8 cellular contexts compared by ENCODE assay signal in genomic region chr4:10117424-10118354, GRCh38. TPM values are rescaled to one million over a fixed set of nuclear protein-coding genes. Genes with fewer than 3 reads are reported as not detected.
DNase-seq lines count a peak whose midpoint lies in the region; ATAC-seq, FAIRE-seq and TF ChIP-seq lines count a peak whose summit lies in the region.

No MANE protein-coding gene starts in this region.

- no peaks in the 10 kb centered on the region for H3K9me3 Mint-ChIP-seq in activated naive CD4-positive, alpha-beta T cell treated with anti-CD3 and anti-CD28 coated beads, Interleukin-2, amount 10 ng/mL, durations not matched to agents 7 days and 5 days

- H3K4me1 ChIP-seq in Loucy (ENCODE audit: insufficient read depth, low read length, poor library complexity, severe bottlenecking) (peaks cover 76% of the 10 kb centered on the region), gastrocnemius medialis (peaks cover 37 to 40% of the 10 kb centered on the region in 2 donors)

- peaks cover 34% of the 10 kb centered on the region for H4K20me1 ChIP-seq in Loucy (ENCODE audit: insufficient read depth, low read length, poor library complexity, severe bottlenecking)

- no peaks in the 10 kb centered on the region for H3F3A ChIP-seq in Loucy (ENCODE audit: low read depth)

- ATAC-seq in left cardiac atrium (peak in 1 of 2 donors; percentile 2), gastrocnemius medialis (no peak)

- H3K9me2 ChIP-seq in Loucy (replicated peaks; ENCODE audit: low read depth, low read length), result no peaks in the 10 kb centered on the region

- intact Hi-C loops in left cardiac atrium (cut with DNase I) (no loop called here), gastrocnemius medialis (cut with DNase I; ENCODE audit: low total_unique reads) (loop anchor here (2.0 to 10.0 kb wide), 4 partner anchors 21 to 427 kb away; no protein-coding TSS in a partner anchor)

- peak overlapping the region; percentile 93 to 99 (median 97) for H3K27ac ChIP-seq in gastrocnemius medialis

- H3K9ac ChIP-seq in Loucy (ENCODE audit: low read depth, low read length, poor library complexity, severe bottlenecking), result peak overlapping the region; percentile 94

- H3K9me3 ChIP-seq in Loucy (ENCODE audit: insufficient read depth, low read depth, low read length) (no peaks in the 10 kb centered on the region), gastrocnemius medialis (no peaks in the 10 kb centered on the region)

- H3K27me3 ChIP-seq in Loucy (ENCODE audit: insufficient read depth, low read length, poor library complexity, severe bottlenecking), result no peaks in the 10 kb centered on the region
- no peaks in the 10 kb centered on the region for H3K27me3 ChIP-seq in gastrocnemius medialis

- DNase-seq in GM19239 (ENCODE audit: insufficient read length, low spot score) (no peak), left cardiac atrium (peak; percentile 62), gastrocnemius medialis (peak in 1 of 2 donors; percentile 38), T1000 (lab: John Stamatoyannopoulos, UW) (no peak), NCI-H2171 treated with DMSO at 0.1 percent for 48 hours (lab: John Stamatoyannopoulos, UW) (no peak), NCI-H1048 (lab: John Stamatoyannopoulos, UW) (no peak)
- peak; percentile 66 for DNase-seq in activated naive CD4-positive, alpha-beta T cell treated with anti-CD3 and anti-CD28 coated beads, Interleukin-2, amount 10 ng/mL, durations not matched to agents 7 days and 5 days

- FAIRE-seq in GM19239 (lab: Jason Lieb, UNC), result peak; percentile 87

- H3K27me3 Mint-ChIP-seq in activated naive CD4-positive, alpha-beta T cell treated with anti-CD3 and anti-CD28 coated beads, Interleukin-2, amount 10 ng/mL, durations not matched to agents 7 days and 5 days, result no peaks in the 10 kb centered on the region

- peaks cover 32% of the 10 kb centered on the region for H3K36me3 Mint-ChIP-seq in activated naive CD4-positive, alpha-beta T cell treated with anti-CD3 and anti-CD28 coated beads, Interleukin-2, amount 10 ng/mL, durations not matched to agents 7 days and 5 days

- in situ Hi-C loops in gastrocnemius medialis (cut with MboI; ENCODE audit: low sequenced_read_pairs in 4 of 4), result no loop called here

- H3K4me3 Mint-ChIP-seq in activated naive CD4-positive, alpha-beta T cell treated with anti-CD3 and anti-CD28 coated beads, Interleukin-2, amount 10 ng/mL, durations not matched to agents 7 days and 5 days, result peak overlapping the region; percentile 79

- H3K79me2 ChIP-seq in Loucy (ENCODE audit: insufficient read depth, low read length), result peaks cover 54% of the 10 kb centered on the region

- H3K4me1 Mint-ChIP-seq in activated naive CD4-positive, alpha-beta T cell treated with anti-CD3 and anti-CD28 coated beads, Interleukin-2, amount 10 ng/mL, durations not matched to agents 7 days and 5 days, result peaks cover 69% of the 10 kb centered on the region

- peak overlapping the region; percentile 96 for H3K4me2 ChIP-seq in Loucy (ENCODE audit: low read depth, low read length, poor library complexity, severe bottlenecking)

- H3K4me3 ChIP-seq in Loucy (ENCODE audit: low read length, poor library complexity, severe bottlenecking), result peak overlapping the region; percentile 97
- H3K4me3 ChIP-seq in gastrocnemius medialis, result peak overlapping the region; percentile 65 to 82 (median 75)

- CTCF ChIA-PET in activated naive CD4-positive, alpha-beta T cell treated with anti-CD3 and anti-CD28 coated beads, Interleukin-2, amount 10 ng/mL, durations not matched to agents 7 days and 5 days (lab: Charles Lee), result interaction anchor here (0.9 to 2.1 kb wide), 10 partner anchors 9 to 344 kb away, joined by 3 to 9 read pairs (median 4); no protein-coding TSS in a partner anchor

- peaks cover 30% of the 10 kb centered on the region; the same call in 1 of the 2 replicates for H3K36me3 ChIP-seq in Loucy (ENCODE audit: insufficient read depth, low read length)
- H3K36me3 ChIP-seq in gastrocnemius medialis, result peaks cover 0 to 11% of the 10 kb centered on the region in 2 donors

- no peak for TF ChIP-seq CTCF in Loucy (conservative IDR thresholded peaks at IDR 0.05; ENCODE audit: low read length)
- no peak for TF ChIP-seq CTCF in gastrocnemius medialis (IDR thresholded peaks at IDR 0.05 in 4 of 5, conservative IDR thresholded peaks at IDR 0.05 in 1 of 5)

- TF ChIP-seq POLR2A in gastrocnemius medialis (IDR thresholded peaks at IDR 0.05), result no peak

- H3K27ac Mint-ChIP-seq in activated naive CD4-positive, alpha-beta T cell treated with anti-CD3 and anti-CD28 coated beads, Interleukin-2, amount 10 ng/mL, durations not matched to agents 7 days and 5 days, result peak overlapping the region; percentile 97

- H2AFZ ChIP-seq in Loucy (ENCODE audit: low read length), result no peak overlapping the region

RNA-seq across cellular contexts. Expression of gene WDR1, which starts 1.1 kb away (rescaled TPM):
- total RNA-seq in left cardiac atrium (100 to 1,000 TPM; 206 to 267 TPM), gastrocnemius medialis (10 to 100 TPM; 57.3 to 84.2 (median 72.7) TPM)

Comparison
In these comparisons a context has a peak if more than half of its experiments do, and no peak if none do; other contexts are left out.
1. DNase-seq: peak in activated naive CD4-positive, alpha-beta T cell treated with anti-CD3 and anti-CD28 coated beads, Interleukin-2, amount 10 ng/mL, durations not matched to agents 7 days and 5 days (single experiment) and left cardiac atrium (single experiment); none in GM19239 (single experiment), T1000 (single experiment), NCI-H2171 treated with DMSO at 0.1 percent for 48 hours (single experiment) and NCI-H1048 (single experiment).